ENCODE assay signal across 16 cellular contexts in genomic region chr9:70130266-70130665, GRCh38.
DNase-seq lines count a peak whose midpoint lies in the region; ATAC-seq, FAIRE-seq and TF ChIP-seq lines count a peak whose summit lies in the region.
"Had no signal": no experiment of that assay in that cellular context is flagged by ENCODE, and none has a peak within 500 bp of the region (broad histone marks: within the 10 kb centered on the region; RNA-seq: fewer than 3 reads in every experiment).

No MANE protein-coding gene starts in this region.

- DNase-seq in GM12891 (ENCODE audit: insufficient read length, low spot score) (no peak), NCI-H2107 treated with DMSO at 0.1 percent for 48 hours (lab: John Stamatoyannopoulos, UW; ENCODE audit: unreplicated experiment) (peak; percentile 28), foreskin keratinocyte (peak; percentile 83 to 92), psoas muscle (no peak), OCI-M1 (lab: John Stamatoyannopoulos, UW) (no peak)
- DNase-seq in activated CD8-positive, alpha-beta T cell treated with anti-CD3 and anti-CD28 coated beads for 36 hours: no peak
- DNase-seq: Calu3; CD4-positive, CD25-positive, alpha-beta regulatory T cell; DMS79; NCI-H1092 treated with DMSO at 0.1 percent for 48 hours; NCI-H1694; NCI-H510A treated with DMSO at 0.1 percent for 48 hours had no signal

- ATAC-seq in foreskin keratinocyte (peak; percentile 80), psoas muscle (no peak), GM19324 (IDR thresholded peaks at IDR 0.05; ENCODE audit: low FRiP score, unreplicated experiment) (no peak)
- no peak for ATAC-seq in activated CD8-positive, alpha-beta T cell treated with anti-CD3 and anti-CD28 coated beads for 36 hours
- ATAC-seq: GM12878, GM23338 had no signal

- intact Hi-C loops in psoas muscle (cut with DNase I): loop anchor here in 1 of 2 donors (10.0 kb wide), 1 partner anchor 105 kb away; no protein-coding TSS in a partner anchor
- intact Hi-C loops in activated CD8-positive, alpha-beta T cell treated with anti-CD3 and anti-CD28 coated beads for 36 hours (cut with micrococcal nuclease): no loop called here

- no peaks in the 10 kb centered on the region for H3K4me1 Mint-ChIP-seq in activated CD8-positive, alpha-beta T cell treated with anti-CD3 and anti-CD28 coated beads for 36 hours (ENCODE audit: low read depth)
- H3K4me1 Mint-ChIP-seq: CD4-positive, CD25-positive, alpha-beta regulatory T cell; GM23338 had no signal

- no peaks in the 10 kb centered on the region for H3K36me3 ChIP-seq in psoas muscle (ENCODE audit: insufficient read depth in 1 of 2, low read depth in 1 of 2)

- no peak for TF ChIP-seq CTCF in foreskin keratinocyte (conservative IDR thresholded peaks at IDR 0.05)
- no peak for TF ChIP-seq CTCF in psoas muscle (IDR thresholded peaks at IDR 0.05)
- no peak for TF ChIP-seq CTCF in activated CD8-positive, alpha-beta T cell treated with anti-CD3 and anti-CD28 coated beads for 36 hours (IDR thresholded peaks at IDR 0.05)

- H3K4me1 ChIP-seq in foreskin keratinocyte: peaks cover 33% of the 10 kb centered on the region
- peaks cover 25% of the 10 kb centered on the region for H3K4me1 ChIP-seq in psoas muscle

- no peak for FAIRE-seq in GM12891 (lab: Jason Lieb, UNC)
- FAIRE-seq: GM12878, HTR-8/SVneo had no signal

- H3K27ac Mint-ChIP-seq in activated CD8-positive, alpha-beta T cell treated with anti-CD3 and anti-CD28 coated beads for 36 hours: no peak overlapping the region
- H3K27ac Mint-ChIP-seq: CD4-positive, CD25-positive, alpha-beta regulatory T cell; GM23338 had no signal

- WGBS in psoas muscle, 3 donors: 79 to 87% (median 81%) methylated on average over 2 of the region's 2 CpGs

- H3K4me3 ChIP-seq in psoas muscle: no peak overlapping the region
- H3K4me3 ChIP-seq: GM12878, GM23338 had no signal

- H3K27ac ChIP-seq in foreskin keratinocyte (no peak overlapping the region), psoas muscle (peak overlapping the region; percentile 58)

- H3K36me3 Mint-ChIP-seq in activated CD8-positive, alpha-beta T cell treated with anti-CD3 and anti-CD28 coated beads for 36 hours (ENCODE audit: low read depth): no peaks in the 10 kb centered on the region
- H3K36me3 Mint-ChIP-seq: CD4-positive, CD25-positive, alpha-beta regulatory T cell had no signal

- TF ChIP-seq POLR2A in GM12891 (IDR thresholded peaks at IDR 0.05; ENCODE audit: low read depth, low read length): no peak

- no peaks in the 10 kb centered on the region for H3K9me3 Mint-ChIP-seq in activated CD8-positive, alpha-beta T cell treated with anti-CD3 and anti-CD28 coated beads for 36 hours
- H3K9me3 Mint-ChIP-seq: CD4-positive, CD25-positive, alpha-beta regulatory T cell; GM23338 had no signal

- H3K27me3 ChIP-seq in foreskin keratinocyte (no peaks in the 10 kb centered on the region), psoas muscle (ENCODE audit: insufficient read depth in 3 of 3, low read length in 2 of 3) (no peaks in the 10 kb centered on the region)

- H3K9me3 ChIP-seq in psoas muscle: no peaks in the 10 kb centered on the region

- no peak overlapping the region for H3K4me3 Mint-ChIP-seq in activated CD8-positive, alpha-beta T cell treated with anti-CD3 and anti-CD28 coated beads for 36 hours
- H3K4me3 Mint-ChIP-seq: CD4-positive, CD25-positive, alpha-beta regulatory T cell; GM23338 had no signal

- peaks cover 5% of the 10 kb centered on the region for H3K27me3 Mint-ChIP-seq in activated CD8-positive, alpha-beta T cell treated with anti-CD3 and anti-CD28 coated beads for 36 hours

- CTCF ChIA-PET in activated CD8-positive, alpha-beta T cell treated with anti-CD3 and anti-CD28 coated beads for 36 hours (lab: Charles Lee): interaction anchor here (1.1 kb wide), 1 partner anchor 17 kb away, joined by 4 read pairs; no protein-coding TSS in a partner anchor

- POLR2A ChIA-PET in activated CD8-positive, alpha-beta T cell treated with anti-CD3 and anti-CD28 coated beads for 36 hours (lab: Charles Lee): no interaction called here

TF ChIP-seq in GM12891, 5 proteins besides CTCF, POLR2A, EP300 and RAD21:
- TF ChIP-seq SPI1 (IDR thresholded peaks at IDR 0.05; ENCODE audit: low read depth, low read length): peak; percentile 23; the same call in 1 of the 2 replicates
- TF ChIP-seq PAX5 (IDR thresholded peaks at IDR 0.05; ENCODE audit: insufficient read depth, low read length, severe bottlenecking): no peak
- no peak for TF ChIP-seq TAF1 (IDR thresholded peaks at IDR 0.05; ENCODE audit: low read depth, low read length)
- no peak for TF ChIP-seq POLR2AphosphoS5 (IDR thresholded peaks at IDR 0.05; ENCODE audit: low read depth, low read length)

Comparison
In these comparisons a context has a peak if more than half of its experiments do, and no peak if none do; other contexts are left out.
1. DNase-seq: peak in NCI-H2107 treated with DMSO at 0.1 percent for 48 hours (single experiment) and foreskin keratinocyte (2 of 2); none in GM12891 (single experiment), psoas muscle (0 of 2), OCI-M1 (single experiment) and activated CD8-positive, alpha-beta T cell treated with anti-CD3 and anti-CD28 coated beads for 36 hours (single experiment).